In genomic region chr1:9312183-9312582, GRCh38 we compare ENCODE assay signal across 23 cellular contexts.
"Had no signal": no experiment of that assay in that cellular context is flagged by ENCODE, and none has a peak within 500 bp of the region (broad histone marks: within the 10 kb centered on the region; RNA-seq: fewer than 3 reads in every experiment).

No MANE protein-coding gene starts in this region.

- H3K27me3 Mint-ChIP-seq: activated CD4-positive, alpha-beta memory T cell treated with anti-CD3 and anti-CD28 coated beads, Interleukin-2, amount 10 ng/mL, durations not matched to agents 7 days and 5 days; activated CD4-positive, alpha-beta T cell treated with anti-CD3 and anti-CD28 coated beads for 36 hours; T-cell had no signal

- H3K36me3 Mint-ChIP-seq: activated naive CD4-positive, alpha-beta T cell treated with anti-CD3 and anti-CD28 coated beads, Interleukin-2, amount 50 U/mL, for 72 hours; T-cell had no signal

- H3K9me3 Mint-ChIP-seq: activated CD4-positive, alpha-beta memory T cell treated with anti-CD3 and anti-CD28 coated beads, Interleukin-2, amount 10 ng/mL, durations not matched to agents 7 days and 5 days; activated naive CD4-positive, alpha-beta T cell treated with anti-CD3 and anti-CD28 coated beads, Interleukin-2, amount 50 U/mL, for 72 hours; activated T-cell treated with anti-CD3 and anti-CD28 coated beads, Interleukin-2, amount 50 U/mL, for 4 hours; activated T-helper 2 cell treated with anti-CD3 and anti-CD28 coated beads, Interferon-gamma antibody, Interleukin-2, Interleukin-4, amounts not matched to agents 10 μg/mL and 5 μg/mL and 100 μg/mL, durations not matched to agents 14 hours and 24 hours and 36 hours; neural crest cell; T-cell had no signal

- H3K27me3 ChIP-seq: breast epithelium, left lung, pancreas, spleen, testis, upper lobe of left lung, vagina had no signal

- H3K4me3 Mint-ChIP-seq: activated CD4-positive, alpha-beta memory T cell treated with anti-CD3 and anti-CD28 coated beads, Interleukin-2, amount 10 ng/mL, durations not matched to agents 7 days and 5 days; activated CD4-positive, alpha-beta T cell treated with anti-CD3 and anti-CD28 coated beads for 36 hours; activated T-cell treated with anti-CD3 and anti-CD28 coated beads, Interleukin-2, amount 50 U/mL, for 4 hours; neural crest cell; T-cell had no signal

- H3K27ac Mint-ChIP-seq: activated CD4-positive, alpha-beta memory T cell treated with anti-CD3 and anti-CD28 coated beads, Interleukin-2, amount 10 ng/mL, durations not matched to agents 7 days and 5 days; activated CD4-positive, alpha-beta T cell treated with anti-CD3 and anti-CD28 coated beads for 36 hours; activated naive CD4-positive, alpha-beta T cell treated with anti-CD3 and anti-CD28 coated beads, Interleukin-2, amount 50 U/mL, for 72 hours; activated T-helper 2 cell treated with anti-CD3 and anti-CD28 coated beads, Interferon-gamma antibody, Interleukin-2, Interleukin-4, amounts not matched to agents 10 μg/mL and 5 μg/mL and 100 μg/mL, durations not matched to agents 14 hours and 24 hours and 36 hours; T-cell had no signal

- H3K27ac ChIP-seq: breast epithelium, left lung, lower lobe of right lung, pancreas, psoas muscle, spleen, testis, upper lobe of left lung had no signal

- H3K9me3 ChIP-seq: breast epithelium, left lung, lower lobe of right lung, mucosa of descending colon, pancreas, psoas muscle, spleen, testis, upper lobe of left lung, vagina had no signal

- H3K36me3 ChIP-seq: breast epithelium, left lung, lower lobe of right lung, spleen, vagina had no signal

- ATAC-seq: activated CD4-positive, alpha-beta T cell treated with anti-CD3 and anti-CD28 coated beads for 36 hours; activated naive CD4-positive, alpha-beta T cell treated with anti-CD3 and anti-CD28 coated beads, Interleukin-2, amount 50 U/mL, for 72 hours; activated T-cell treated with anti-CD3 and anti-CD28 coated beads, Interleukin-2, amount 50 U/mL, for 4 hours; esophagus mucosa; left lung; lower lobe of right lung; mucosa of descending colon; pancreas; psoas muscle; T-cell had no signal

- DNase-seq: activated CD4-positive, alpha-beta memory T cell treated with anti-CD3 and anti-CD28 coated beads, Interleukin-2, amount 10 ng/mL, durations not matched to agents 7 days and 5 days; activated CD4-positive, alpha-beta T cell treated with anti-CD3 and anti-CD28 coated beads for 36 hours; activated CD4-positive, CD25-positive, alpha-beta regulatory T cell; activated naive CD4-positive, alpha-beta T cell; activated T-cell treated with anti-CD3 and anti-CD28 coated beads, Interleukin-2, amount 50 U/mL, for 4 hours; central memory CD4-positive, alpha-beta T cell; left lung; lower lobe of right lung; mucosa of descending colon; nucleus accumbens; psoas muscle; spleen; stimulated activated naive CD4-positive, alpha-beta T cell treated with Interleukin-2 at 50 U/mL for 16 hours; T-cell; testis; upper lobe of left lung had no signal

- H3K4me3 ChIP-seq: breast epithelium, left lung, lower lobe of right lung, mucosa of descending colon, pancreas, psoas muscle, spleen, testis, upper lobe of left lung, vagina had no signal

- H3K4me1 Mint-ChIP-seq: neural crest cell had no signal

- H3K4me1 ChIP-seq: breast epithelium, pancreas had no signal
